ENCODE assay signal across 14 cellular contexts in the genomic region with DNA sequence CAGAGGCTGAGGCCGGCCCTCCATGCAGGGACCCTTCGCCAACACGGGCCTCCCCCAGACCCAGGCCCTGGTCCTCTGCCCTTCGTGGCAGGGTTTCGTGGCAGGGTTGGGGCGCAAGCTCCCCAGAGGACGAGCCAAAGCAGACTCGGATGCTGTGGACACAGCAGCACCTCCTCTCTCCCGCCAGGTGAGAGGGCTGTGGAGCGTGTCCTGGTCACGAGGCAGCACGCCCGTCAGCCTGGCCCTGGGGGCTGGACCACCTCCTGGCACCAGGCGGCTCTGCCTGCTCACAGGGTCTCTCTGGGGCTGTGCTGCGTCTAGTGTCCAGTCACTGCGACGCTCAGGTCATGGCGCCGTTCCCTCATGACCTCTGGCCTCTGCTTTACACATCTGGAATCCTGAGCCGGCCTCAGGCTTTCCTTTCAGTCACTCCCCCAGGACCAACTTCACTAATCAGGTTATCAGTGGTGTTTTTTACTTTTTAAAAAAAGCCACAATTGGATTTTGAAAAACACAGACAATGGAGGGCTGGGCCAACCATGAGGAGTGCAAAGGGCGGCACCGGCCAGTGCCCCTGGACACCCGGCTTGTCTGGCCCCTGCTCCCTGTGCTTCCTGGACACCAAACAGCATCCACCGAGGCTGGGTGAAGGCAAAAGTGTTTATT. TPM values are rescaled to one million over a fixed set of nuclear protein-coding genes. Genes with fewer than 3 reads are reported as not detected.
DNase-seq lines count a peak whose midpoint lies in the region; ATAC-seq and TF ChIP-seq lines count a peak whose summit lies in the region.
"Had no signal": no experiment of that assay in that cellular context is flagged by ENCODE, and none has a peak within 500 bp of the region (broad histone marks: within the 10 kb centered on the region; RNA-seq: fewer than 3 reads in every experiment).

No MANE protein-coding gene starts in this region.

- H3K9me3 Mint-ChIP-seq in natural killer cell = no peaks in the 10 kb centered on the region
- H3K9me3 Mint-ChIP-seq in natural killer cell treated with Interleukin-12 subunit alpha and Interleukin-12 subunit beta and Interleukin-15 and Interleukin-18, amount 100 ng/mL, for 72 hours = no peaks in the 10 kb centered on the region
- peaks cover 8% of the 10 kb centered on the region for H3K9me3 Mint-ChIP-seq in glutamatergic neuron (ENCODE audit: unreplicated experiment)
- H3K9me3 Mint-ChIP-seq: activated CD4-positive, alpha-beta T cell treated with anti-CD3 and anti-CD28 coated beads, Interleukin-2, amount 10 ng/mL, durations not matched to agents 7 days and 5 days had no signal

- peaks cover 36% of the 10 kb centered on the region for H3K4me1 ChIP-seq in Panc1 (ENCODE audit: control insufficient read depth, insufficient read depth, low read length)

- no TSS peak for BruUV-seq in Panc1 (replicated peaks; lab: Mats Ljungman, UMichigan)

- H3K27ac ChIP-seq in Panc1 (ENCODE audit: low read length) = peak overlapping the region; percentile 48; the same call in 1 of the 2 replicates

- no peaks in the 10 kb centered on the region for H3K27me3 ChIP-seq in Panc1 (ENCODE audit: control insufficient read depth, insufficient read depth, low read length)

- in situ Hi-C loops in Panc1 (cut with HindIII; ENCODE audit: low pct_unique_long_range_greater_than_20kb, low sequenced_read_pairs) = no loop called here

- no peaks in the 10 kb centered on the region for H3K9me3 ChIP-seq in Panc1 (ENCODE audit: control insufficient read depth, insufficient read depth, low read depth, low read length)

- intact Hi-C loops in natural killer cell (cut with micrococcal nuclease) (loop anchor here (10.0 kb wide), 1 partner anchor 210 kb away; a partner anchor contains a TSS), Panc1 (cut with micrococcal nuclease; ENCODE audit: unreplicated experiment) (no loop called here)

- H3K36me3 ChIP-seq in Panc1 (ENCODE audit: control insufficient read depth, insufficient read depth, low read length) = peaks cover 4% of the 10 kb centered on the region; the same call in 1 of the 2 replicates

- H3K4me1 Mint-ChIP-seq in natural killer cell (peaks cover 18 to 19% of the 10 kb centered on the region in 2 donors), glutamatergic neuron (ENCODE audit: low read depth, unreplicated experiment) (peaks cover 18% of the 10 kb centered on the region)
- peaks cover 19 to 23% of the 10 kb centered on the region in 2 donors for H3K4me1 Mint-ChIP-seq in natural killer cell treated with Interleukin-12 subunit alpha and Interleukin-12 subunit beta and Interleukin-15 and Interleukin-18, amount 100 ng/mL, for 72 hours (ENCODE audit: low read depth in 2 of 2)

- TF ChIP-seq CTCF in natural killer cell (IDR thresholded peaks at IDR 0.05) = no peak
- TF ChIP-seq CTCF in Panc1 (IDR thresholded peaks at IDR 0.05) = no peak
- TF ChIP-seq CTCF in glutamatergic neuron (IDR thresholded peaks at IDR 0.05; ENCODE audit: partially characterized antibody, unreplicated experiment) = no peak

- DNase-seq in natural killer cell = no peak
- DNase-seq in natural killer cell treated with Interleukin-12 subunit alpha and Interleukin-12 subunit beta and Interleukin-15 and Interleukin-18, amount 100 ng/mL, for 72 hours (ENCODE audit: low spot score) = no peak
- DNase-seq in Panc1 (ENCODE audit: low read depth, low spot score) = no peak
- peak; percentile 13 for DNase-seq in glutamatergic neuron
- DNase-seq in NCI-H748 (lab: John Stamatoyannopoulos, UW; ENCODE audit: unreplicated experiment) = no peak
- no peak for DNase-seq in NCI-H2029 treated with DMSO at 0.1 percent for 48 hours (lab: John Stamatoyannopoulos, UW)
- DNase-seq in hepatic stellate cell (ENCODE audit: low spot score) = no peak
- no peak for DNase-seq in left lobe of liver (ENCODE audit: low spot score)
- DNase-seq: activated CD4-positive, alpha-beta T cell treated with anti-CD3 and anti-CD28 coated beads, Interleukin-2, amount 10 ng/mL, durations not matched to agents 7 days and 5 days; C1 segment of cervical spinal cord; GDM1; MV-4-11; NCI-H2171 treated with DMSO at 0.1 percent for 48 hours; stimulated activated CD4-positive, alpha-beta T cell treated with anti-CD3 and anti-CD28 coated beads, Interleukin-4, amount 100 ng/mL, for 1 hour had no signal

- no peak overlapping the region for H3K27ac Mint-ChIP-seq in natural killer cell
- peak overlapping the region in 1 of 2 donors; percentile 55 for H3K27ac Mint-ChIP-seq in natural killer cell treated with Interleukin-12 subunit alpha and Interleukin-12 subunit beta and Interleukin-15 and Interleukin-18, amount 100 ng/mL, for 72 hours
- H3K27ac Mint-ChIP-seq in glutamatergic neuron (ENCODE audit: unreplicated experiment) = peak overlapping the region; percentile 23
- H3K27ac Mint-ChIP-seq: activated CD4-positive, alpha-beta T cell treated with anti-CD3 and anti-CD28 coated beads, Interleukin-2, amount 10 ng/mL, durations not matched to agents 7 days and 5 days had no signal

- no peaks in the 10 kb centered on the region for H3K27me3 Mint-ChIP-seq in natural killer cell (ENCODE audit: low read depth in 2 of 2)
- H3K27me3 Mint-ChIP-seq in natural killer cell treated with Interleukin-12 subunit alpha and Interleukin-12 subunit beta and Interleukin-15 and Interleukin-18, amount 100 ng/mL, for 72 hours = no peaks in the 10 kb centered on the region
- H3K27me3 Mint-ChIP-seq in glutamatergic neuron (ENCODE audit: unreplicated experiment) = peaks cover 10% of the 10 kb centered on the region
- H3K27me3 Mint-ChIP-seq: activated CD4-positive, alpha-beta T cell treated with anti-CD3 and anti-CD28 coated beads, Interleukin-2, amount 10 ng/mL, durations not matched to agents 7 days and 5 days had no signal

- CTCF ChIA-PET in Panc1 (lab: Charles Lee) = interaction anchor here (0.6 kb wide), 1 partner anchor 65 kb away, joined by 3 read pairs; no protein-coding TSS in a partner anchor

- POLR2A ChIA-PET in Panc1 (lab: Charles Lee) = no interaction called here

- no peak overlapping the region for H3K4me3 ChIP-seq in Panc1 (ENCODE audit: low read depth in 2 of 2, low read length in 2 of 2)

- ATAC-seq in natural killer cell = no peak
- no peak for ATAC-seq in natural killer cell treated with Interleukin-12 subunit alpha and Interleukin-12 subunit beta and Interleukin-15 and Interleukin-18, amount 100 ng/mL, for 72 hours
- no peak for ATAC-seq in Panc1
- ATAC-seq in left lobe of liver = no peak

- H3K36me3 Mint-ChIP-seq in natural killer cell = no peaks in the 10 kb centered on the region
- H3K36me3 Mint-ChIP-seq in natural killer cell treated with Interleukin-12 subunit alpha and Interleukin-12 subunit beta and Interleukin-15 and Interleukin-18, amount 100 ng/mL, for 72 hours = no peaks in the 10 kb centered on the region
- no peaks in the 10 kb centered on the region for H3K36me3 Mint-ChIP-seq in glutamatergic neuron (ENCODE audit: unreplicated experiment)

- H3K4me3 Mint-ChIP-seq in natural killer cell (peak overlapping the region; percentile 2), glutamatergic neuron (ENCODE audit: unreplicated experiment) (no peak overlapping the region)
- H3K4me3 Mint-ChIP-seq in natural killer cell treated with Interleukin-12 subunit alpha and Interleukin-12 subunit beta and Interleukin-15 and Interleukin-18, amount 100 ng/mL, for 72 hours = no peak overlapping the region
- H3K4me3 Mint-ChIP-seq: activated CD4-positive, alpha-beta T cell treated with anti-CD3 and anti-CD28 coated beads, Interleukin-2, amount 10 ng/mL, durations not matched to agents 7 days and 5 days had no signal

RNA-seq across cellular contexts. Expression of a gene that starts 5.4 kb away (rescaled TPM):
- total RNA-seq in natural killer cell (10 to 100 TPM; 28.6 to 36.4 (median 34.9) TPM), Panc1 (2021; ENCODE audit: unreplicated experiment) (75.8 TPM), glutamatergic neuron (ENCODE audit: unreplicated experiment) (31.5 TPM), left lobe of liver (33.3 TPM)
- total RNA-seq in natural killer cell treated with Interleukin-12 subunit alpha and Interleukin-12 subunit beta and Interleukin-15 and Interleukin-18, amount 100 ng/mL, for 72 hours = 100 to 1,000 TPM in 1 of 2 donors, 10 to 100 TPM in 1; 58.1 to 107 TPM
- 144 TPM for polyA plus RNA-seq in Panc1 (2012; ENCODE audit: insufficient read length)

RNA-seq across cellular contexts. Expression of a gene that starts 5.6 kb away (rescaled TPM):
- 100 to 1,000 TPM in 2 of 3 donors, 10 to 100 TPM in 1; 89.8 to 137 (median 126) TPM for total RNA-seq in natural killer cell
- 10 to 100 TPM; 47.9 to 61.7 TPM for total RNA-seq in natural killer cell treated with Interleukin-12 subunit alpha and Interleukin-12 subunit beta and Interleukin-15 and Interleukin-18, amount 100 ng/mL, for 72 hours
- 44.9 TPM for total RNA-seq in Panc1 (2021; ENCODE audit: unreplicated experiment)
- polyA plus RNA-seq in Panc1 (2012; ENCODE audit: insufficient read length) = 35.3 TPM
- total RNA-seq in glutamatergic neuron (ENCODE audit: unreplicated experiment) = 85.7 TPM
- 33.9 TPM for total RNA-seq in left lobe of liver

RNA-seq across cellular contexts. Expression of a gene that starts 21.7 kb away (rescaled TPM):
- total RNA-seq in natural killer cell (10 to 100 TPM in 2 of 3 donors, 1 to 10 TPM in 1; 9.9 to 11.4 (median 10.0) TPM), Panc1 (2021; ENCODE audit: unreplicated experiment) (26.0 TPM), glutamatergic neuron (ENCODE audit: unreplicated experiment) (35.1 TPM), left lobe of liver (2.1 TPM)
- total RNA-seq in natural killer cell treated with Interleukin-12 subunit alpha and Interleukin-12 subunit beta and Interleukin-15 and Interleukin-18, amount 100 ng/mL, for 72 hours = 10 to 100 TPM in 1 of 2 donors, 1 to 10 TPM in 1; 7.8 to 14.5 TPM
- 32.5 TPM for polyA plus RNA-seq in Panc1 (2012; ENCODE audit: insufficient read length)

RNA-seq across cellular contexts. Expression of a gene that starts 50.6 kb away (rescaled TPM):
- total RNA-seq in natural killer cell (100 to 1,000 TPM in 1 of 3 donors, 10 to 100 TPM in 2; 72.2 to 104 (median 90.5) TPM), Panc1 (2021; ENCODE audit: unreplicated experiment) (188 TPM), glutamatergic neuron (ENCODE audit: unreplicated experiment) (92.4 TPM), left lobe of liver (101 TPM)
- total RNA-seq in natural killer cell treated with Interleukin-12 subunit alpha and Interleukin-12 subunit beta and Interleukin-15 and Interleukin-18, amount 100 ng/mL, for 72 hours = 100 to 1,000 TPM in 1 of 2 donors, 10 to 100 TPM in 1; 92.4 to 136 TPM
- 144 TPM for polyA plus RNA-seq in Panc1 (2012; ENCODE audit: insufficient read length)
